Comparison of ENCODE assay signal across 9 cellular contexts in genomic region chr2:190911813-190912212, GRCh38. TPM values are rescaled to one million over a fixed set of nuclear protein-coding genes. Genes with fewer than 3 reads are reported as not detected.
DNase-seq lines count a peak whose midpoint lies in the region; ATAC-seq, FAIRE-seq and TF ChIP-seq lines count a peak whose summit lies in the region.
"Had no signal": no experiment of that assay in that cellular context is flagged by ENCODE, and none has a peak within 500 bp of the region (broad histone marks: within the 10 kb centered on the region; RNA-seq: fewer than 3 reads in every experiment).

No MANE protein-coding gene starts in this region.

- ATAC-seq in GM19467 (IDR thresholded peaks at IDR 0.05; ENCODE audit: unreplicated experiment), result peak; percentile 93
- peak; percentile 90 for ATAC-seq in HG03135 (IDR thresholded peaks at IDR 0.05; ENCODE audit: unreplicated experiment)

- peak; percentile 50 for DNase-seq in GM06990 (ENCODE audit: extremely low read depth, insufficient read length)
- peak; percentile 63 for DNase-seq in bronchial epithelial cell (ENCODE audit: low read depth)
- DNase-seq in GDM1 (lab: John Stamatoyannopoulos, UW), result no peak
- DNase-seq in cardiac septum (ENCODE audit: low spot score), result no peak
- no peak for DNase-seq in CD14-positive monocyte (ENCODE audit: low spot score)
- DNase-seq in NCI-H2107 treated with DMSO at 0.1 percent for 48 hours (lab: John Stamatoyannopoulos, UW; ENCODE audit: unreplicated experiment), result no peak
- DNase-seq: NCI-H1417 had no signal

- H3K4me3 ChIP-seq in GM06990 (replicated peaks; ENCODE audit: low read depth, low read length) (no peak overlapping the region), bronchial epithelial cell (ENCODE audit: low read depth, low read length) (no peak overlapping the region)

- intact Hi-C loops in cardiac septum (cut with DNase I) (no loop called here), CD14-positive monocyte (cut with micrococcal nuclease) (no loop called here)

- H3K27me3 Mint-ChIP-seq in CD14-positive monocyte (ENCODE audit: low read depth in 3 of 3), result no peaks in the 10 kb centered on the region

- no peaks in the 10 kb centered on the region for H3K27me3 ChIP-seq in GM06990 (replicated peaks; ENCODE audit: control insufficient read depth, insufficient read depth, low read length)
- H3K27me3 ChIP-seq in bronchial epithelial cell (ENCODE audit: control insufficient read depth, insufficient read depth, low read length), result no peaks in the 10 kb centered on the region

- no peak for FAIRE-seq in bronchial epithelial cell (lab: Jason Lieb, UNC)

- no peak overlapping the region for H3K27ac Mint-ChIP-seq in CD14-positive monocyte

- no peaks in the 10 kb centered on the region for H3K4me1 Mint-ChIP-seq in CD14-positive monocyte

- TF ChIP-seq CTCF in GM06990 (IDR thresholded peaks at IDR 0.05; ENCODE audit: insufficient read depth, low read length, poor library complexity, severe bottlenecking), result no peak
- TF ChIP-seq CTCF in bronchial epithelial cell (IDR thresholded peaks at IDR 0.05; ENCODE audit: insufficient read depth, low read length, severe bottlenecking), result no peak
- TF ChIP-seq CTCF in CD14-positive monocyte (IDR thresholded peaks at IDR 0.05), result no peak

- no peaks in the 10 kb centered on the region for H3K9me3 Mint-ChIP-seq in CD14-positive monocyte

- H3K4me3 Mint-ChIP-seq in CD14-positive monocyte, result no peak overlapping the region

- peaks cover 35 to 56% of the 10 kb centered on the region in 2 donors for H3K36me3 Mint-ChIP-seq in CD14-positive monocyte

- H3K36me3 ChIP-seq in GM06990 (ENCODE audit: control insufficient read depth, insufficient read depth, low read length) (peaks cover 3% of the 10 kb centered on the region), bronchial epithelial cell (ENCODE audit: control insufficient read depth, insufficient read depth, low read length) (peaks cover 3% of the 10 kb centered on the region)

RNA-seq across cellular contexts. Expression of gene GLS, which starts 31.2 kb away (rescaled TPM):
- total RNA-seq in bronchial epithelial cell, result 95.9 and 103 TPM in 2 replicates
- 80.2 TPM for total RNA-seq in cardiac septum
- 1 to 10 TPM; 6.0 to 9.0 TPM for polyA plus RNA-seq in CD14-positive monocyte

Comparison
In these comparisons a context has a peak if more than half of its experiments do, and no peak if none do; other contexts are left out.
1. DNase-seq: peak in GM06990 (single experiment) and bronchial epithelial cell (single experiment); none in GDM1 (single experiment), cardiac septum (single experiment), CD14-positive monocyte (single experiment) and NCI-H2107 treated with DMSO at 0.1 percent for 48 hours (single experiment).